ENCODE assay signal across 20 cellular contexts in genomic region chr2:60974652-60975051, GRCh38.
"Had no signal": no experiment of that assay in that cellular context is flagged by ENCODE, and none has a peak within 500 bp of the region (broad histone marks: within the 10 kb centered on the region; RNA-seq: fewer than 3 reads in every experiment).

No MANE protein-coding gene starts in this region.

- H3K27ac Mint-ChIP-seq: endodermal cell; naive thymus-derived CD4-positive, alpha-beta T cell; nephron progenitor cell; type B pancreatic cell had no signal

- H3K36me3 Mint-ChIP-seq: type B pancreatic cell had no signal

- H3K4me2 ChIP-seq: hepatocyte had no signal

- H3K4me3 Mint-ChIP-seq: dendritic cell treated with granulocyte-macrophage colony-stimulating factor and Interleukin-4, amounts not matched to agents 40 ng/mL and 50 ng/mL, for 4 days; endodermal cell; naive thymus-derived CD4-positive, alpha-beta T cell; nephron progenitor cell; type B pancreatic cell had no signal

- H3K27me3 Mint-ChIP-seq: dendritic cell treated with granulocyte-macrophage colony-stimulating factor and Interleukin-4, amounts not matched to agents 40 ng/mL and 50 ng/mL, for 4 days; naive thymus-derived CD4-positive, alpha-beta T cell; type B pancreatic cell had no signal

- H3K9me3 ChIP-seq: suprapubic skin, thyroid gland had no signal

- H3K9me3 Mint-ChIP-seq: dendritic cell treated with granulocyte-macrophage colony-stimulating factor and Interleukin-4, amounts not matched to agents 40 ng/mL and 50 ng/mL, for 4 days; endodermal cell; naive thymus-derived CD4-positive, alpha-beta T cell; nephron progenitor cell; type B pancreatic cell had no signal

- H3K36me3 ChIP-seq: suprapubic skin, thyroid gland had no signal

- FAIRE-seq: colon, endothelial cell of umbilical vein, small intestine, urothelium cell line had no signal

- H3K4me1 ChIP-seq: thyroid gland had no signal

- H2AFZ ChIP-seq: hepatocyte had no signal

- H3K4me1 Mint-ChIP-seq: endodermal cell, nephron progenitor cell had no signal

- H3K27ac ChIP-seq: hepatocyte, suprapubic skin, thyroid gland had no signal

- H3K4me3 ChIP-seq: hepatocyte, suprapubic skin, thyroid gland had no signal

- ATAC-seq: left colon; left ventricle myocardium superior; naive thymus-derived CD4-positive, alpha-beta T cell; stimulated activated naive CD8-positive, alpha-beta T cell treated with anti-CD3 and anti-CD28 coated beads, Interleukin-15, Interleukin-2, amounts not matched to agents 100 U/mL and 50 U/mL, for 24 hours had no signal

- DNase-seq: effector CD4-positive, alpha-beta T cell; endodermal cell; erythroblast; foreskin melanocyte; head of caudate nucleus; left colon; left ventricle myocardium superior; naive thymus-derived CD4-positive, alpha-beta T cell; nephron progenitor cell; small intestine; stimulated activated CD4-positive, alpha-beta T cell treated with anti-CD3 and anti-CD28 coated beads, Interleukin-2, amount 100 ng/mL, for 48 hours; stimulated activated naive CD8-positive, alpha-beta T cell treated with anti-CD3 and anti-CD28 coated beads, Interleukin-15, Interleukin-2, amounts not matched to agents 100 U/mL and 50 U/mL, for 24 hours; thyroid gland had no signal

- H3K79me2 ChIP-seq: hepatocyte had no signal

- H3K27me3 ChIP-seq: hepatocyte, suprapubic skin, thyroid gland had no signal
